12 cellular contexts compared by ENCODE assay signal in genomic region chr2:217086038-217086522, GRCh38.
DNase-seq lines count a peak whose midpoint lies in the region; ATAC-seq, FAIRE-seq and TF ChIP-seq lines count a peak whose summit lies in the region.
"Had no signal": no experiment of that assay in that cellular context is flagged by ENCODE, and none has a peak within 500 bp of the region (broad histone marks: within the 10 kb centered on the region; RNA-seq: fewer than 3 reads in every experiment).

No MANE protein-coding gene starts in this region.

- DNase-seq in stimulated activated CD4-positive, alpha-beta T cell treated with anti-CD3 and anti-CD28 coated beads, Interleukin-15, amount 100 ng/mL, for 24 hours: peak; percentile 52
- no peak for DNase-seq in stimulated activated CD4-positive, alpha-beta T cell treated with anti-CD3 and anti-CD28 coated beads, Interleukin-4, amount 100 ng/mL, for 4 hours
- peak; percentile 61 for DNase-seq in amniotic epithelial cell (ENCODE audit: low read depth)
- peak; percentile 59 for DNase-seq in urothelium cell line (ENCODE audit: low spot score)
- DNase-seq in NCI-H526 (lab: John Stamatoyannopoulos, UW): no peak
- DNase-seq in kidney: no peak
- DNase-seq: Calu3, NCI-H187 treated with DMSO at 0.1 percent for 48 hours had no signal

- intact Hi-C loops in kidney (cut with DNase I): no loop called here

- no peaks in the 10 kb centered on the region for H3K36me3 ChIP-seq in kidney (ENCODE audit: control insufficient read depth in 1 of 2, insufficient read depth in 2 of 2, low read length in 2 of 2)

- FAIRE-seq in urothelium cell line (lab: Jason Lieb, UNC) (no peak), kidney (lab: Jason Lieb, UNC) (no peak)
- FAIRE-seq: endometrium, H1 had no signal

- no peaks in the 10 kb centered on the region for H3K4me1 ChIP-seq in kidney (ENCODE audit: control insufficient read depth in 1 of 2, insufficient read depth in 1 of 2, low read depth in 1 of 2, low read length in 2 of 2)

- TF ChIP-seq CTCF in kidney (IDR thresholded peaks at IDR 0.05; ENCODE audit: borderline replicate concordance, extremely low read depth, insufficient read depth): no peak

- no peak overlapping the region for H3K9ac ChIP-seq in kidney (ENCODE audit: low read length in 2 of 2)

- H3K27ac ChIP-seq in kidney (ENCODE audit: low read depth in 2 of 2, low read length in 2 of 2): no peak overlapping the region

- ATAC-seq in HG03196 (IDR thresholded peaks at IDR 0.05; ENCODE audit: unreplicated experiment): peak; percentile 35
- no peak for ATAC-seq in GM21737 (IDR thresholded peaks at IDR 0.05; ENCODE audit: unreplicated experiment)

- no peak overlapping the region for H3K4me3 ChIP-seq in kidney (ENCODE audit: low read length in 2 of 2)

- H3K9me3 ChIP-seq in kidney (ENCODE audit: control insufficient read depth in 1 of 2, low read length in 2 of 2): no peaks in the 10 kb centered on the region

Comparison
In these comparisons a context has a peak if more than half of its experiments do, and no peak if none do; other contexts are left out.
1. DNase-seq: peak in stimulated activated CD4-positive, alpha-beta T cell treated with anti-CD3 and anti-CD28 coated beads, Interleukin-15, amount 100 ng/mL, for 24 hours (single experiment), amniotic epithelial cell (single experiment) and urothelium cell line (single experiment); none in stimulated activated CD4-positive, alpha-beta T cell treated with anti-CD3 and anti-CD28 coated beads, Interleukin-4, amount 100 ng/mL, for 4 hours (0 of 2), NCI-H526 (0 of 2) and kidney (single experiment).